In genomic region chr14:22420598-22421186, GRCh38 we compare ENCODE assay signal across 16 cellular contexts.
DNase-seq lines count a peak whose midpoint lies in the region; ATAC-seq and TF ChIP-seq lines count a peak whose summit lies in the region.
"Had no signal": no experiment of that assay in that cellular context is flagged by ENCODE, and none has a peak within 500 bp of the region (broad histone marks: within the 10 kb centered on the region; RNA-seq: fewer than 3 reads in every experiment).

No MANE protein-coding gene starts in this region.

- no peaks in the 10 kb centered on the region for H3K36me3 ChIP-seq in SK-N-MC (ENCODE audit: insufficient read depth, low read length)

- no peak overlapping the region for H3K9ac ChIP-seq in SK-N-MC (ENCODE audit: insufficient read length)

- H3K4me3 ChIP-seq in SK-N-MC (no peak overlapping the region), fibroblast of the aortic adventitia (ENCODE audit: low read depth, low read length) (no peak overlapping the region)
- H3K4me3 ChIP-seq: K562 had no signal

- TF ChIP-seq CTCF in fibroblast of the aortic adventitia (IDR thresholded peaks at IDR 0.05; ENCODE audit: insufficient read depth, low read length): no peak

- no peaks in the 10 kb centered on the region for H3K9me3 ChIP-seq in SK-N-MC (ENCODE audit: low read depth, low read length)

- peak overlapping the region; percentile 79 for H3K27ac ChIP-seq in SK-N-MC

- peak; percentile 60 to 64 for DNase-seq in AML-193 (lab: John Stamatoyannopoulos, UW)
- DNase-seq in HT-29 (ENCODE audit: low spot score): peak; percentile 20
- DNase-seq in SK-N-MC (ENCODE audit: low read depth, low spot score): no peak
- peak; percentile 26 for DNase-seq in fibroblast of the aortic adventitia (ENCODE audit: low read depth)
- DNase-seq in stimulated activated CD4-positive, alpha-beta T cell treated with anti-CD3 and anti-CD28 coated beads, Interleukin-2, amount 100 ng/mL, for 48 hours: no peak
- DNase-seq in NCI-H748 (lab: John Stamatoyannopoulos, UW; ENCODE audit: unreplicated experiment): no peak
- DNase-seq in activated CD4-positive, alpha-beta T cell treated with anti-CD3 and anti-CD28 coated beads, Interleukin-2, amount 50 U/mL, for 1 hour: no peak
- DNase-seq: anterior cingulate cortex; CD8-positive, alpha-beta memory T cell; NCI-H1436 treated with DMSO at 0.1 percent for 48 hours; retina; Right ventricle myocardium superior; T-helper 17 cell had no signal

- no peak for ATAC-seq in HG03095 (IDR thresholded peaks at IDR 0.05; ENCODE audit: unreplicated experiment)
- ATAC-seq: K562, left lobe of liver, T-helper 17 cell had no signal

Comparison
In these comparisons a context has a peak if more than half of its experiments do, and no peak if none do; other contexts are left out.
1. DNase-seq: peak in AML-193 (2 of 2), HT-29 (single experiment) and fibroblast of the aortic adventitia (single experiment); none in SK-N-MC (single experiment), stimulated activated CD4-positive, alpha-beta T cell treated with anti-CD3 and anti-CD28 coated beads, Interleukin-2, amount 100 ng/mL, for 48 hours (0 of 2), NCI-H748 (single experiment) and activated CD4-positive, alpha-beta T cell treated with anti-CD3 and anti-CD28 coated beads, Interleukin-2, amount 50 U/mL, for 1 hour (single experiment).